8 cellular contexts compared by ENCODE assay signal in genomic region chr9:81689343-81690175, GRCh38. TPM values are rescaled to one million over a fixed set of nuclear protein-coding genes. Genes with fewer than 3 reads are reported as not detected.
DNase-seq lines count a peak whose midpoint lies in the region; FAIRE-seq and TF ChIP-seq lines count a peak whose summit lies in the region.

TSS of gene TLE1 (minus strand) at chr9:81689547. CDS start at chr9:81688240, 1,307 bp downstream.

- H3K9me2 ChIP-seq in Loucy (replicated peaks; ENCODE audit: low read depth, low read length) = no peaks in the 10 kb centered on the region

- peak; percentile 95 for FAIRE-seq in H54 (lab: Jason Lieb, UNC)

- peak within 1 kb of the TSS; percentile 73 for H3K9ac ChIP-seq in Loucy (ENCODE audit: low read depth, low read length, poor library complexity, severe bottlenecking)
- H3K9ac ChIP-seq in subcutaneous abdominal adipose tissue (ENCODE audit: low read length in 5 of 5) = peak within 1 kb of the TSS; percentile 8 to 92 (median 87)

- H3K27ac Mint-ChIP-seq in activated naive CD8-positive, alpha-beta T cell = peak within 1 kb of the TSS; percentile 61

- no peaks in the 10 kb centered on the region for H3K36me3 Mint-ChIP-seq in activated naive CD8-positive, alpha-beta T cell

- H3K36me3 ChIP-seq in Loucy (ENCODE audit: insufficient read depth, low read length) (no peaks in the 10 kb centered on the region), SJCRH30 (peaks cover 13% of the 10 kb centered on the region), neutrophil (no peaks in the 10 kb centered on the region), subcutaneous abdominal adipose tissue (ENCODE audit: control insufficient read depth in 5 of 5, insufficient read depth in 5 of 5, low read length in 5 of 5) (peaks cover 0 to 11% (median 3%) of the 10 kb centered on the region in 5 donors)

- peak within 1 kb of the TSS; percentile 97 for H2AFZ ChIP-seq in Loucy (ENCODE audit: low read length)

- H3K9me3 Mint-ChIP-seq in activated naive CD8-positive, alpha-beta T cell (ENCODE audit: low read depth) = no peaks in the 10 kb centered on the region

- peak within 1 kb of the TSS; percentile 89 for H3K4me3 Mint-ChIP-seq in activated naive CD8-positive, alpha-beta T cell

- no peaks in the 10 kb centered on the region for H3K9me3 ChIP-seq in Loucy (ENCODE audit: insufficient read depth, low read depth, low read length)
- H3K9me3 ChIP-seq in SJCRH30 (replicated peaks) = no peaks in the 10 kb centered on the region
- H3K9me3 ChIP-seq in neutrophil = no peaks in the 10 kb centered on the region
- H3K9me3 ChIP-seq in subcutaneous abdominal adipose tissue (ENCODE audit: control insufficient read depth in 5 of 5, low read length in 5 of 5) = no peaks in the 10 kb centered on the region

- H3K4me2 ChIP-seq in Loucy (ENCODE audit: low read depth, low read length, poor library complexity, severe bottlenecking) = peak within 1 kb of the TSS; percentile 100

- peaks cover 18% of the 10 kb centered on the region for H3K4me1 Mint-ChIP-seq in activated naive CD8-positive, alpha-beta T cell (ENCODE audit: low read depth)

- H3K27me3 Mint-ChIP-seq in activated naive CD8-positive, alpha-beta T cell = peaks cover 2% of the 10 kb centered on the region

- H3F3A ChIP-seq in Loucy (ENCODE audit: low read depth) = 0 out of 2 replicates have a peak, but pooled peaks cover 5% of the 10 kb centered on the region

- peak; percentile 91 for DNase-seq in DMS53 treated with DMSO at 0.1 percent for 48 hours (lab: John Stamatoyannopoulos, UW; ENCODE audit: unreplicated experiment)
- peak; percentile 100 for DNase-seq in H54 (ENCODE audit: insufficient read length, low spot score)
- DNase-seq in SJCRH30 = peak; percentile 100
- peak; percentile 99 for DNase-seq in globus pallidus (ENCODE audit: low spot score)

- peaks cover 30% of the 10 kb centered on the region for H3K79me2 ChIP-seq in Loucy (ENCODE audit: insufficient read depth, low read length)

- H3K27me3 ChIP-seq in Loucy (ENCODE audit: insufficient read depth, low read length, poor library complexity, severe bottlenecking) = no peaks in the 10 kb centered on the region
- no peaks in the 10 kb centered on the region for H3K27me3 ChIP-seq in SJCRH30
- H3K27me3 ChIP-seq in neutrophil = peaks cover 95% of the 10 kb centered on the region
- H3K27me3 ChIP-seq in subcutaneous abdominal adipose tissue (ENCODE audit: control insufficient read depth in 5 of 5, insufficient read depth in 4 of 5, low read length in 5 of 5) = no peaks in the 10 kb centered on the region

- H4K20me1 ChIP-seq in Loucy (ENCODE audit: insufficient read depth, low read length, poor library complexity, severe bottlenecking) = no peaks in the 10 kb centered on the region

- H3K4me3 ChIP-seq in Loucy (ENCODE audit: low read length, poor library complexity, severe bottlenecking) = peak within 1 kb of the TSS; percentile 97
- H3K4me3 ChIP-seq in SJCRH30 = peak within 1 kb of the TSS; percentile 89
- H3K4me3 ChIP-seq in neutrophil (ENCODE audit: low read depth in 1 of 2, low read length in 1 of 2) = peak within 1 kb of the TSS; percentile 85 to 96
- peak within 1 kb of the TSS; percentile 80 to 95 (median 84) for H3K4me3 ChIP-seq in subcutaneous abdominal adipose tissue (ENCODE audit: low read depth in 1 of 5, low read length in 5 of 5)

- peaks cover 21% of the 10 kb centered on the region for H3K4me1 ChIP-seq in Loucy (ENCODE audit: insufficient read depth, low read length, poor library complexity, severe bottlenecking)
- H3K4me1 ChIP-seq in SJCRH30 = peaks cover 19% of the 10 kb centered on the region
- H3K4me1 ChIP-seq in neutrophil (ENCODE audit: control insufficient read depth in 1 of 2, insufficient read depth in 1 of 2, low read depth in 1 of 2, low read length in 1 of 2) = peaks cover 19 to 31% of the 10 kb centered on the region in 2 experiments
- H3K4me1 ChIP-seq in subcutaneous abdominal adipose tissue (ENCODE audit: control insufficient read depth in 5 of 5, insufficient read depth in 5 of 5, low read length in 5 of 5) = peaks cover 2 to 54% (median 35%) of the 10 kb centered on the region in 5 donors

- H3K27ac ChIP-seq in SJCRH30 (peak within 1 kb of the TSS; percentile 87), neutrophil (peak within 1 kb of the TSS; percentile 79), subcutaneous abdominal adipose tissue (ENCODE audit: low read depth, low read length) (peak within 1 kb of the TSS; percentile 88)

- TF ChIP-seq CTCF in Loucy (conservative IDR thresholded peaks at IDR 0.05; ENCODE audit: low read length) = no peak
- TF ChIP-seq CTCF in neutrophil (IDR thresholded peaks at IDR 0.05) = peak; percentile 18

- TF ChIP-seq POLR2A in H54 (IDR thresholded peaks at IDR 0.05; ENCODE audit: low read depth, low read length) = peak; percentile 64

RNA-seq across cellular contexts. Expression of gene TLE1, which starts in this region (rescaled TPM):
- 101 and 102 TPM in 2 replicates for total RNA-seq in SJCRH30 (2014; rRNA removed; shearing (Covaris generic))

Comparison
In these comparisons a context has a peak if more than half of its experiments do, and no peak if none do; other contexts are left out.
1. Peak in every context shown above with its lines: DNase-seq, H3K4me3 ChIP-seq and H3K27ac ChIP-seq.